11 cellular contexts compared by ENCODE assay signal in the genomic region with DNA sequence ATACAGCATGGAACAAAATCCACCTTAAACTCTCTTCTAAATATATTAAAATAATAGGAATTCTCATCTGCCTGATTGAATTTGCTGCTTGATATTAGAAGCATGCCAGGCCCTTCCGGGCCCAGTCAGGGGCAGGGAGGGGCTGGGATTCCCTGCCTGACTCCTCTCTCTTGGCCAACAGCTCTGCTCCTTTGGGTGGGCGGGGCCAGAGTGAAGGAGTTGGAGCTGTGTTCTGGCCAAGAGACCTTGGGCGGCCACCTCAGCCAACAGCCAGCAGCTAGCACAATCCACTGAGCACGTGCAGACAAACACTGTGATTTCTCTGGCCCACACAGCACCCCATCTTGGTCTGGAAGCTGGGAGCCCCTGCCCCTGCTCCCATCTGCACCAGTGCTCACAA.
DNase-seq lines count a peak whose midpoint lies in the region; ATAC-seq, FAIRE-seq and TF ChIP-seq lines count a peak whose summit lies in the region.
"Had no signal": no experiment of that assay in that cellular context is flagged by ENCODE, and none has a peak within 500 bp of the region (broad histone marks: within the 10 kb centered on the region; RNA-seq: fewer than 3 reads in every experiment).

No MANE protein-coding gene starts in this region.

- H3K9me3 Mint-ChIP-seq in HFFc6 (no peaks in the 10 kb centered on the region), chondrocyte (ENCODE audit: low read depth) (peaks cover 12% of the 10 kb centered on the region)
- H3K9me3 Mint-ChIP-seq: activated naive CD4-positive, alpha-beta T cell treated with anti-CD3 and anti-CD28 coated beads, Interleukin-2, amount 50 U/mL, for 24 hours had no signal

- H3K4me1 ChIP-seq in kidney (ENCODE audit: control insufficient read depth in 1 of 2, insufficient read depth in 1 of 2, low read depth in 1 of 2, low read length in 2 of 2) = peaks cover 0 to 11% of the 10 kb centered on the region in 2 donors
- H3K4me1 ChIP-seq in MM.1S (ENCODE audit: low read length) = no peaks in the 10 kb centered on the region

- H3K27ac ChIP-seq in kidney (ENCODE audit: low read depth in 2 of 2, low read length in 2 of 2) (no peak overlapping the region), MM.1S (ENCODE audit: low read length) (no peak overlapping the region)

- no peak overlapping the region for H3K9ac ChIP-seq in kidney (ENCODE audit: low read length in 2 of 2)
- no peak overlapping the region for H3K9ac ChIP-seq in MM.1S (ENCODE audit: low read length)

- no peaks in the 10 kb centered on the region for H3K9me2 ChIP-seq in MM.1S (replicated peaks; ENCODE audit: insufficient read depth, low read length)

- FAIRE-seq in kidney (lab: Jason Lieb, UNC) (no peak), RCC 7860 (lab: Jason Lieb, UNC) (no peak)
- FAIRE-seq: D721Med had no signal

- TF ChIP-seq CTCF in HFFc6 (IDR thresholded peaks at IDR 0.05) = no peak
- TF ChIP-seq CTCF in chondrocyte (IDR thresholded peaks at IDR 0.05) = no peak
- TF ChIP-seq CTCF in kidney (IDR thresholded peaks at IDR 0.05; ENCODE audit: borderline replicate concordance, extremely low read depth, insufficient read depth) = no peak
- no peak for TF ChIP-seq CTCF in MM.1S (IDR thresholded peaks at IDR 0.05; ENCODE audit: low read length)

- H3K4me3 ChIP-seq in kidney (ENCODE audit: low read length in 2 of 2) = no peak overlapping the region
- H3K4me3 ChIP-seq in MM.1S (ENCODE audit: low read length) = no peak overlapping the region

- H3K4me1 Mint-ChIP-seq in HFFc6 (ENCODE audit: low read depth) (peaks cover 23% of the 10 kb centered on the region), chondrocyte (ENCODE audit: low read depth) (peaks cover 25% of the 10 kb centered on the region)
- H3K4me1 Mint-ChIP-seq: activated naive CD4-positive, alpha-beta T cell treated with anti-CD3 and anti-CD28 coated beads, Interleukin-2, amount 50 U/mL, for 24 hours had no signal

- H3K9me3 ChIP-seq in kidney (ENCODE audit: control insufficient read depth in 1 of 2, low read length in 2 of 2) (no peaks in the 10 kb centered on the region), MM.1S (replicated peaks; ENCODE audit: insufficient read depth, low read length) (no peaks in the 10 kb centered on the region)

- no peaks in the 10 kb centered on the region for H3K79me2 ChIP-seq in MM.1S (ENCODE audit: low read length)

- no peaks in the 10 kb centered on the region for H3K27me3 ChIP-seq in MM.1S (replicated peaks; ENCODE audit: insufficient read depth, low read length)

- no peaks in the 10 kb centered on the region for H4K20me1 ChIP-seq in MM.1S (ENCODE audit: insufficient read depth, low read length)

- H3K27me3 Mint-ChIP-seq in HFFc6 (ENCODE audit: insufficient read depth) (peaks cover 2% of the 10 kb centered on the region; the same call in 1 of the 2 replicates), chondrocyte (ENCODE audit: low read depth) (no peaks in the 10 kb centered on the region)
- H3K27me3 Mint-ChIP-seq: activated naive CD4-positive, alpha-beta T cell treated with anti-CD3 and anti-CD28 coated beads, Interleukin-2, amount 50 U/mL, for 24 hours had no signal

- intact Hi-C loops in kidney (cut with DNase I) = no loop called here

- no peak overlapping the region for H2AFZ ChIP-seq in MM.1S (ENCODE audit: low read length)

- H3F3A ChIP-seq in MM.1S (ENCODE audit: insufficient read depth, low read length) = no peaks in the 10 kb centered on the region

- no peaks in the 10 kb centered on the region for H3K36me3 ChIP-seq in kidney (ENCODE audit: control insufficient read depth in 1 of 2, insufficient read depth in 2 of 2, low read length in 2 of 2)
- H3K36me3 ChIP-seq in MM.1S (replicated peaks; ENCODE audit: insufficient read depth, low read length) = no peaks in the 10 kb centered on the region

- DNase-seq in HFFc6 (peak; percentile 7), chondrocyte (ENCODE audit: low spot score) (no peak), kidney (peak; percentile 89), stromal cell of bone marrow (ENCODE audit: low read depth) (peak; percentile 37), MM.1S (no peak), RCC 7860 (ENCODE audit: low spot score) (no peak)
- DNase-seq: NCI-H510A had no signal

- H3K36me3 Mint-ChIP-seq in HFFc6 (ENCODE audit: low read depth) (no peaks in the 10 kb centered on the region), chondrocyte (ENCODE audit: low read depth) (no peaks in the 10 kb centered on the region)
- H3K36me3 Mint-ChIP-seq: activated naive CD4-positive, alpha-beta T cell treated with anti-CD3 and anti-CD28 coated beads, Interleukin-2, amount 50 U/mL, for 24 hours had no signal

- no peak overlapping the region for H3K4me2 ChIP-seq in MM.1S (ENCODE audit: low read depth, low read length)

- ATAC-seq in GM21515 (IDR thresholded peaks at IDR 0.05; ENCODE audit: unreplicated experiment) (no peak), HG02642 (IDR thresholded peaks at IDR 0.05; ENCODE audit: poor library complexity, unreplicated experiment) (no peak)

- H3K27ac Mint-ChIP-seq in HFFc6 (no peak overlapping the region), chondrocyte (ENCODE audit: unreplicated experiment) (peak overlapping the region; percentile 55)
- H3K27ac Mint-ChIP-seq: activated naive CD4-positive, alpha-beta T cell treated with anti-CD3 and anti-CD28 coated beads, Interleukin-2, amount 50 U/mL, for 24 hours had no signal

- H3K4me3 Mint-ChIP-seq in HFFc6 (no peak overlapping the region), chondrocyte (ENCODE audit: unreplicated experiment) (no peak overlapping the region)
- H3K4me3 Mint-ChIP-seq: activated naive CD4-positive, alpha-beta T cell treated with anti-CD3 and anti-CD28 coated beads, Interleukin-2, amount 50 U/mL, for 24 hours had no signal

Comparison
In these comparisons a context has a peak if more than half of its experiments do, and no peak if none do; other contexts are left out.
1. DNase-seq: peak in HFFc6 (single experiment), kidney (single experiment) and stromal cell of bone marrow (single experiment); none in chondrocyte (single experiment), MM.1S (single experiment) and RCC 7860 (single experiment).